ENCODE assay signal across 11 cellular contexts in genomic region chr7:132437730-132438129, GRCh38.
DNase-seq lines count a peak whose midpoint lies in the region.
"Had no signal": no experiment of that assay in that cellular context is flagged by ENCODE, and none has a peak within 500 bp of the region (broad histone marks: within the 10 kb centered on the region; RNA-seq: fewer than 3 reads in every experiment).

No MANE protein-coding gene starts in this region.

- no peaks in the 10 kb centered on the region for H3K36me3 Mint-ChIP-seq in activated naive CD4-positive, alpha-beta T cell treated with anti-CD3 and anti-CD28 coated beads for 36 hours (ENCODE audit: low read depth)
- H3K36me3 Mint-ChIP-seq in T-helper 1 cell treated with Interleukin-12 subunit alpha and Interleukin-12 subunit beta and Interleukin-4 antibody, amounts not matched to agents 30 μg/mL and 1 μg/mL, for 36 hours (ENCODE audit: low read depth), result peaks cover 11% of the 10 kb centered on the region
- no peaks in the 10 kb centered on the region for H3K36me3 Mint-ChIP-seq in stimulated activated naive CD8-positive, alpha-beta T cell treated with anti-CD3 and anti-CD28 coated beads, Interleukin-15, Interleukin-2, amounts not matched to agents 100 ng/mL and 50 ng/mL, for 24 hours (ENCODE audit: low read depth)

- CTCF ChIA-PET in activated naive CD4-positive, alpha-beta T cell treated with anti-CD3 and anti-CD28 coated beads for 36 hours (lab: Charles Lee), result interaction anchor here (1.6 kb wide), 1 partner anchor 143 kb away, joined by 3 read pairs; no protein-coding TSS in a partner anchor

- peaks cover 78% of the 10 kb centered on the region for H3K4me1 Mint-ChIP-seq in activated naive CD4-positive, alpha-beta T cell treated with anti-CD3 and anti-CD28 coated beads for 36 hours (ENCODE audit: low read depth)
- H3K4me1 Mint-ChIP-seq in T-helper 1 cell treated with Interleukin-12 subunit alpha and Interleukin-12 subunit beta and Interleukin-4 antibody, amounts not matched to agents 30 μg/mL and 1 μg/mL, for 36 hours (ENCODE audit: low read depth), result peaks cover 71% of the 10 kb centered on the region
- peaks cover 63% of the 10 kb centered on the region for H3K4me1 Mint-ChIP-seq in stimulated activated naive CD8-positive, alpha-beta T cell treated with anti-CD3 and anti-CD28 coated beads, Interleukin-15, Interleukin-2, amounts not matched to agents 100 ng/mL and 50 ng/mL, for 24 hours (ENCODE audit: low read depth)

- no peaks in the 10 kb centered on the region for H3K27me3 Mint-ChIP-seq in activated naive CD4-positive, alpha-beta T cell treated with anti-CD3 and anti-CD28 coated beads for 36 hours (ENCODE audit: low read depth)
- H3K27me3 Mint-ChIP-seq in T-helper 1 cell treated with Interleukin-12 subunit alpha and Interleukin-12 subunit beta and Interleukin-4 antibody, amounts not matched to agents 30 μg/mL and 1 μg/mL, for 36 hours (ENCODE audit: low read depth), result peaks cover 4% of the 10 kb centered on the region
- no peaks in the 10 kb centered on the region for H3K27me3 Mint-ChIP-seq in stimulated activated naive CD8-positive, alpha-beta T cell treated with anti-CD3 and anti-CD28 coated beads, Interleukin-15, Interleukin-2, amounts not matched to agents 100 ng/mL and 50 ng/mL, for 24 hours

- intact Hi-C loops in activated naive CD4-positive, alpha-beta T cell treated with anti-CD3 and anti-CD28 coated beads for 36 hours (cut with micrococcal nuclease), result loop anchor here (1.0 kb wide), 1 partner anchor 23 kb away; no protein-coding TSS in a partner anchor

- DNase-seq in activated naive CD4-positive, alpha-beta T cell treated with anti-CD3 and anti-CD28 coated beads for 36 hours, result peak; percentile 52
- DNase-seq in activated naive CD4-positive, alpha-beta T cell (lab: John Stamatoyannopoulos, UW), result no peak
- peak; percentile 12 for DNase-seq in foreskin melanocyte
- DNase-seq in inferior parietal cortex (ENCODE audit: extremely low spot score), result no peak
- no peak for DNase-seq in NCI-H345 (lab: John Stamatoyannopoulos, UW)
- no peak for DNase-seq in activated CD4-positive, CD25-positive, alpha-beta regulatory T cell treated with anti-CD3 and anti-CD28 coated beads, Interleukin-2, amount 50 U/mL, for 72 hours
- DNase-seq: effector CD8-positive, alpha-beta T cell; NCI-H1105 treated with DMSO at 0.1 percent for 48 hours; right lobe of liver had no signal

- H3K9me3 Mint-ChIP-seq in activated naive CD4-positive, alpha-beta T cell treated with anti-CD3 and anti-CD28 coated beads for 36 hours, result no peaks in the 10 kb centered on the region
- H3K9me3 Mint-ChIP-seq in T-helper 1 cell treated with Interleukin-12 subunit alpha and Interleukin-12 subunit beta and Interleukin-4 antibody, amounts not matched to agents 30 μg/mL and 1 μg/mL, for 36 hours, result peaks cover 6% of the 10 kb centered on the region
- H3K9me3 Mint-ChIP-seq in stimulated activated naive CD8-positive, alpha-beta T cell treated with anti-CD3 and anti-CD28 coated beads, Interleukin-15, Interleukin-2, amounts not matched to agents 100 ng/mL and 50 ng/mL, for 24 hours, result no peaks in the 10 kb centered on the region

- no peak overlapping the region for H3K27ac Mint-ChIP-seq in activated naive CD4-positive, alpha-beta T cell treated with anti-CD3 and anti-CD28 coated beads for 36 hours
- H3K27ac Mint-ChIP-seq in T-helper 1 cell treated with Interleukin-12 subunit alpha and Interleukin-12 subunit beta and Interleukin-4 antibody, amounts not matched to agents 30 μg/mL and 1 μg/mL, for 36 hours, result peak overlapping the region; percentile 84
- peak overlapping the region; percentile 80 for H3K27ac Mint-ChIP-seq in stimulated activated naive CD8-positive, alpha-beta T cell treated with anti-CD3 and anti-CD28 coated beads, Interleukin-15, Interleukin-2, amounts not matched to agents 100 ng/mL and 50 ng/mL, for 24 hours

- peak overlapping the region; percentile 10 for H3K4me3 Mint-ChIP-seq in activated naive CD4-positive, alpha-beta T cell treated with anti-CD3 and anti-CD28 coated beads for 36 hours
- H3K4me3 Mint-ChIP-seq in T-helper 1 cell treated with Interleukin-12 subunit alpha and Interleukin-12 subunit beta and Interleukin-4 antibody, amounts not matched to agents 30 μg/mL and 1 μg/mL, for 36 hours, result peak overlapping the region; percentile 63
- peak overlapping the region; percentile 58 for H3K4me3 Mint-ChIP-seq in stimulated activated naive CD8-positive, alpha-beta T cell treated with anti-CD3 and anti-CD28 coated beads, Interleukin-15, Interleukin-2, amounts not matched to agents 100 ng/mL and 50 ng/mL, for 24 hours

Comparison
In these comparisons a context has a peak if more than half of its experiments do, and no peak if none do; other contexts are left out.
1. DNase-seq: peak in activated naive CD4-positive, alpha-beta T cell treated with anti-CD3 and anti-CD28 coated beads for 36 hours (single experiment) and foreskin melanocyte (single experiment); none in activated naive CD4-positive, alpha-beta T cell (0 of 4), inferior parietal cortex (single experiment), NCI-H345 (single experiment) and activated CD4-positive, CD25-positive, alpha-beta regulatory T cell treated with anti-CD3 and anti-CD28 coated beads, Interleukin-2, amount 50 U/mL, for 72 hours (single experiment).
2. H3K4me3 Mint-ChIP-seq: peak in every context shown above with its lines; median percentile 63 in T-helper 1 cell treated with Interleukin-12 subunit alpha and Interleukin-12 subunit beta and Interleukin-4 antibody, amounts not matched to agents 30 μg/mL and 1 μg/mL, for 36 hours; 58 in stimulated activated naive CD8-positive, alpha-beta T cell treated with anti-CD3 and anti-CD28 coated beads, Interleukin-15, Interleukin-2, amounts not matched to agents 100 ng/mL and 50 ng/mL, for 24 hours; 10 in activated naive CD4-positive, alpha-beta T cell treated with anti-CD3 and anti-CD28 coated beads for 36 hours.